ENCODE assay signal across 1 cellular context in the genomic region with DNA sequence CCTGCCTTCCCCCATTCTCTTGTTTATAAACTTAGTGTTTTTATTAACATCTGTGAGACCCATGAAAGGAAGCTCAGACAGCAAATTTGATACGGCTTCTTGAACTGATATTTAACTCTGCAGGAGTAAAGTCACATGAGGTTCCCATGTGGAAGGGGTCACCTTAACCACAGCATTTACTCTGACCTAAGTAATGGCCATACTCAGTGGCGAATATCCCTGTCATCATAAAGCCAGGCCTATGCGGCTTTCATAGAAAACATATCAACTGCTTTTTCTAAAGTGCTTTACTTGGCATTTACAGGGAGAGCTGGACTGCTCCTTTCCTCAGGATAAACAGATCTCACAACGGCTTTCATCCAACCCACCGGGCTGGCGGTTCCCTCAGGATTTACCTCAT.
TF ChIP-seq lines count a peak whose summit lies in the region.

No MANE protein-coding gene starts in this region.

TF ChIP-seq in GM23338, 12 proteins besides CTCF, POLR2A, EP300 and RAD21 (continued from another document):
- TF ChIP-seq, protein P1, sequence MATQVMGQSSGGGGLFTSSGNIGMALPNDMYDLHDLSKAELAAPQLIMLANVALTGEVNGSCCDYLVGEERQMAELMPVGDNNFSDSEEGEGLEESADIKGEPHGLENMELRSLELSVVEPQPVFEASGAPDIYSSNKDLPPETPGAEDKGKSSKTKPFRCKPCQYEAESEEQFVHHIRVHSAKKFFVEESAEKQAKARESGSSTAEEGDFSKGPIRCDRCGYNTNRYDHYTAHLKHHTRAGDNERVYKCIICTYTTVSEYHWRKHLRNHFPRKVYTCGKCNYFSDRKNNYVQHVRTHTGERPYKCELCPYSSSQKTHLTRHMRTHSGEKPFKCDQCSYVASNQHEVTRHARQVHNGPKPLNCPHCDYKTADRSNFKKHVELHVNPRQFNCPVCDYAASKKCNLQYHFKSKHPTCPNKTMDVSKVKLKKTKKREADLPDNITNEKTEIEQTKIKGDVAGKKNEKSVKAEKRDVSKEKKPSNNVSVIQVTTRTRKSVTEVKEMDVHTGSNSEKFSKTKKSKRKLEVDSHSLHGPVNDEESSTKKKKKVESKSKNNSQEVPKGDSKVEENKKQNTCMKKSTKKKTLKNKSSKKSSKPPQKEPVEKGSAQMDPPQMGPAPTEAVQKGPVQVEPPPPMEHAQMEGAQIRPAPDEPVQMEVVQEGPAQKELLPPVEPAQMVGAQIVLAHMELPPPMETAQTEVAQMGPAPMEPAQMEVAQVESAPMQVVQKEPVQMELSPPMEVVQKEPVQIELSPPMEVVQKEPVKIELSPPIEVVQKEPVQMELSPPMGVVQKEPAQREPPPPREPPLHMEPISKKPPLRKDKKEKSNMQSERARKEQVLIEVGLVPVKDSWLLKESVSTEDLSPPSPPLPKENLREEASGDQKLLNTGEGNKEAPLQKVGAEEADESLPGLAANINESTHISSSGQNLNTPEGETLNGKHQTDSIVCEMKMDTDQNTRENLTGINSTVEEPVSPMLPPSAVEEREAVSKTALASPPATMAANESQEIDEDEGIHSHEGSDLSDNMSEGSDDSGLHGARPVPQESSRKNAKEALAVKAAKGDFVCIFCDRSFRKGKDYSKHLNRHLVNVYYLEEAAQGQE (IDR thresholded peaks at IDR 0.05; ENCODE audit: unreplicated experiment), result no peak
- TF ChIP-seq STAT1 (IDR thresholded peaks at IDR 0.05; ENCODE audit: unreplicated experiment) (no peak), NANOG (IDR thresholded peaks at IDR 0.05; ENCODE audit: borderline replicate concordance) (no peak), EZH2 (IDR thresholded peaks at IDR 0.05; ENCODE audit: low read depth, unreplicated experiment) (no peak), JUNB (IDR thresholded peaks at IDR 0.05; ENCODE audit: unreplicated experiment) (no peak), POLR2AphosphoS5 (IDR thresholded peaks at IDR 0.05; ENCODE audit: low read depth) (no peak), EZH2phosphoT487 (IDR thresholded peaks at IDR 0.05; ENCODE audit: unreplicated experiment) (no peak), ZNF114 (CRISPR knock-in tag; IDR thresholded peaks at IDR 0.05) (no peak)
- TF ChIP-seq, protein P2, sequence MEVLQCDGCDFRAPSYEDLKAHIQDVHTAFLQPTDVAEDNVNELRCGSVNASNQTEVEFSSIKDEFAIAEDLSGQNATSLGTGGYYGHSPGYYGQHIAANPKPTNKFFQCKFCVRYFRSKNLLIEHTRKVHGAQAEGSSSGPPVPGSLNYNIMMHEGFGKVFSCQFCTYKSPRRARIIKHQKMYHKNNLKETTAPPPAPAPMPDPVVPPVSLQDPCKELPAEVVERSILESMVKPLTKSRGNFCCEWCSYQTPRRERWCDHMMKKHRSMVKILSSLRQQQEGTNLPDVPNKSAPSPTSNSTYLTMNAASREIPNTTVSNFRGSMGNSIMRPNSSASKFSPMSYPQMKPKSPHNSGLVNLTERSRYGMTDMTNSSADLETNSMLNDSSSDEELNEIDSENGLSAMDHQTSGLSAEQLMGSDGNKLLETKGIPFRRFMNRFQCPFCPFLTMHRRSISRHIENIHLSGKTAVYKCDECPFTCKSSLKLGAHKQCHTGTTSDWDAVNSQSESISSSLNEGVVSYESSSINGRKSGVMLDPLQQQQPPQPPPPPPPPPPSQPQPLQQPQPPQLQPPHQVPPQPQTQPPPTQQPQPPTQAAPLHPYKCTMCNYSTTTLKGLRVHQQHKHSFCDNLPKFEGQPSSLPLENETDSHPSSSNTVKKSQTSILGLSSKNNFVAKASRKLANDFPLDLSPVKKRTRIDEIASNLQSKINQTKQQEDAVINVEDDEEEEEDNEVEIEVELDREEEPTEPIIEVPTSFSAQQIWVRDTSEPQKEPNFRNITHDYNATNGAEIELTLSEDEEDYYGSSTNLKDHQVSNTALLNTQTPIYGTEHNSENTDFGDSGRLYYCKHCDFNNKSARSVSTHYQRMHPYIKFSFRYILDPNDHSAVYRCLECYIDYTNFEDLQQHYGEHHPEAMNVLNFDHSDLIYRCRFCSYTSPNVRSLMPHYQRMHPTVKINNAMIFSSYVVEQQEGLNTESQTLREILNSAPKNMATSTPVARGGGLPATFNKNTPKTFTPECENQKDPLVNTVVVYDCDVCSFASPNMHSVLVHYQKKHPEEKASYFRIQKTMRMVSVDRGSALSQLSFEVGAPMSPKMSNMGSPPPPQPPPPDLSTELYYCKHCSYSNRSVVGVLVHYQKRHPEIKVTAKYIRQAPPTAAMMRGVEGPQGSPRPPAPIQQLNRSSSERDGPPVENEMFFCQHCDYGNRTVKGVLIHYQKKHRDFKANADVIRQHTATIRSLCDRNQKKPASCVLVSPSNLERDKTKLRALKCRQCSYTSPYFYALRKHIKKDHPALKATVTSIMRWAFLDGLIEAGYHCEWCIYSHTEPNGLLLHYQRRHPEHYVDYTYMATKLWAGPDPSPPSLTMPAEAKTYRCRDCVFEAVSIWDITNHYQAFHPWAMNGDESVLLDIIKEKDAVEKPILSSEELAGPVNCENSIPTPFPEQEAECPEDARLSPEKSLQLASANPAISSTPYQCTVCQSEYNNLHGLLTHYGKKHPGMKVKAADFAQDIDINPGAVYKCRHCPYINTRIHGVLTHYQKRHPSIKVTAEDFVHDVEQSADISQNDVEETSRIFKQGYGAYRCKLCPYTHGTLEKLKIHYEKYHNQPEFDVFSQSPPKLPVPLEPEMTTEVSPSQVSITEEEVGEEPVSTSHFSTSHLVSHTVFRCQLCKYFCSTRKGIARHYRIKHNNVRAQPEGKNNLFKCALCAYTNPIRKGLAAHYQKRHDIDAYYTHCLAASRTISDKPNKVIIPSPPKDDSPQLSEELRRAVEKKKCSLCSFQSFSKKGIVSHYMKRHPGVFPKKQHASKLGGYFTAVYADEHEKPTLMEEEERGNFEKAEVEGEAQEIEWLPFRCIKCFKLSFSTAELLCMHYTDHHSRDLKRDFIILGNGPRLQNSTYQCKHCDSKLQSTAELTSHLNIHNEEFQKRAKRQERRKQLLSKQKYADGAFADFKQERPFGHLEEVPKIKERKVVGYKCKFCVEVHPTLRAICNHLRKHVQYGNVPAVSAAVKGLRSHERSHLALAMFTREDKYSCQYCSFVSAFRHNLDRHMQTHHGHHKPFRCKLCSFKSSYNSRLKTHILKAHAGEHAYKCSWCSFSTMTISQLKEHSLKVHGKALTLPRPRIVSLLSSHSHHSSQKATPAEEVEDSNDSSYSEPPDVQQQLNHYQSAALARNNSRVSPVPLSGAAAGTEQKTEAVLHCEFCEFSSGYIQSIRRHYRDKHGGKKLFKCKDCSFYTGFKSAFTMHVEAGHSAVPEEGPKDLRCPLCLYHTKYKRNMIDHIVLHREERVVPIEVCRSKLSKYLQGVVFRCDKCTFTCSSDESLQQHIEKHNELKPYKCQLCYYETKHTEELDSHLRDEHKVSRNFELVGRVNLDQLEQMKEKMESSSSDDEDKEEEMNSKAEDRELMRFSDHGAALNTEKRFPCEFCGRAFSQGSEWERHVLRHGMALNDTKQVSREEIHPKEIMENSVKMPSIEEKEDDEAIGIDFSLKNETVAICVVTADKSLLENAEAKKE (CRISPR knock-in tag; IDR thresholded peaks at IDR 0.05), result no peak
